8 cellular contexts compared by ENCODE assay signal in the genomic region with DNA sequence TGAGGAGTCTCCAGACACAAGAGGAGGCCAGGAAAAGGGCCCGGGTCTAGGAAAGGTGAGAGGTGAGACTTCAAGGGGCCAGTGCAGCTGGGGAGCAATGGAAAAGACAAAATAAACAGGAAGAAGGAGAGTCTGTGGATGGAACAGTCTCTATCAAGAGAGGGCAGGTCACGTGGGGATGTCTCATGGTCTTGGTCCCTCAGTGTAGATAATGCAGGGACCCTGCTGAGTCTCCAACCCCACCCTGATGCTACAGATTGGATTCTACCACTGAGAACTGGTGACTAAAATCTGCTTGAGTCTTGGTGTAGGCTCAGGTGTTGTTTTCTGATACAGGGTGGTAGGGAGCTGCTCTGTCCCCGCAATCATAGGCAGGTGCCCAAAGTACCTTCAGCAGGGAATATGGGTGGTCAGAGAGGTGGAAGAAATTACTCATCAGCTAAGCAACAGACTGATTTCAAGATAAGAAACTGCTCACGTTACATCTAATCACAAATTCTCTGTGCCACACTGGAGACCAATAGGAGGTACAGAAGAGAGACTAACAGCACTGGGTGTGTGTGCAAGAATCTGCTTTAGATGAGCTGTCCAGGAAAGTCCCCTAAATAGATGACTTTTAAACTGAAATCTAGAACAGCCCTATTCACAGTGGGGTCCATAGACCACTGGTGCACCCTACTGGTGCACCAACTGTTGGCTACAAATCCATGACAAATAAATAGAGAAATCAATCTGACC.
DNase-seq lines count a peak whose midpoint lies in the region; ATAC-seq and TF ChIP-seq lines count a peak whose summit lies in the region.

No MANE protein-coding gene starts in this region.

- H3K27ac Mint-ChIP-seq in activated CD8-positive, alpha-beta memory T cell treated with anti-CD3 and anti-CD28 coated beads, Interleukin-2, amount 10 ng/mL, durations not matched to agents 7 days and 5 days, result no peak overlapping the region
- peak overlapping the region; percentile 74 for H3K27ac Mint-ChIP-seq in activated naive CD8-positive, alpha-beta T cell treated with anti-CD3 and anti-CD28 coated beads, Interleukin-2, amount 10 ng/mL, durations not matched to agents 7 days and 5 days
- no peak overlapping the region for H3K27ac Mint-ChIP-seq in glutamatergic neuron (ENCODE audit: unreplicated experiment)

- TF ChIP-seq CTCF in retinal pigment epithelial cell (conservative IDR thresholded peaks at IDR 0.05; ENCODE audit: low read depth, low read length) (peak; percentile 18), glutamatergic neuron (IDR thresholded peaks at IDR 0.05; ENCODE audit: partially characterized antibody, unreplicated experiment) (no peak)

- no peak overlapping the region for H3K4me3 Mint-ChIP-seq in activated CD8-positive, alpha-beta memory T cell treated with anti-CD3 and anti-CD28 coated beads, Interleukin-2, amount 10 ng/mL, durations not matched to agents 7 days and 5 days
- H3K4me3 Mint-ChIP-seq in activated naive CD8-positive, alpha-beta T cell treated with anti-CD3 and anti-CD28 coated beads, Interleukin-2, amount 10 ng/mL, durations not matched to agents 7 days and 5 days, result no peak overlapping the region
- no peak overlapping the region for H3K4me3 Mint-ChIP-seq in glutamatergic neuron (ENCODE audit: unreplicated experiment)

- CTCF ChIA-PET in activated CD8-positive, alpha-beta memory T cell treated with anti-CD3 and anti-CD28 coated beads, Interleukin-2, amount 10 ng/mL, durations not matched to agents 7 days and 5 days (lab: Charles Lee), result interaction anchor here (1.5 kb wide), 1 partner anchor 111 kb away, joined by 6 read pairs; no protein-coding TSS in a partner anchor

- H3K36me3 Mint-ChIP-seq in activated CD8-positive, alpha-beta memory T cell treated with anti-CD3 and anti-CD28 coated beads, Interleukin-2, amount 10 ng/mL, durations not matched to agents 7 days and 5 days, result no peaks in the 10 kb centered on the region
- H3K36me3 Mint-ChIP-seq in activated naive CD8-positive, alpha-beta T cell treated with anti-CD3 and anti-CD28 coated beads, Interleukin-2, amount 10 ng/mL, durations not matched to agents 7 days and 5 days, result peaks cover 2% of the 10 kb centered on the region
- H3K36me3 Mint-ChIP-seq in glutamatergic neuron (ENCODE audit: unreplicated experiment), result peaks cover 5% of the 10 kb centered on the region

- POLR2A ChIA-PET in activated naive CD8-positive, alpha-beta T cell treated with anti-CD3 and anti-CD28 coated beads, Interleukin-2, amount 10 ng/mL, durations not matched to agents 7 days and 5 days (lab: Charles Lee), result no interaction called here

- DNase-seq in activated CD8-positive, alpha-beta memory T cell treated with anti-CD3 and anti-CD28 coated beads, Interleukin-2, amount 10 ng/mL, durations not matched to agents 7 days and 5 days, result no peak
- DNase-seq in activated CD8-positive, alpha-beta memory T cell treated with anti-CD3 and anti-CD28 coated beads for 24 hours, result no peak
- DNase-seq in activated naive CD8-positive, alpha-beta T cell treated with anti-CD3 and anti-CD28 coated beads, Interleukin-2, amount 10 ng/mL, durations not matched to agents 7 days and 5 days, result no peak
- no peak for DNase-seq in retinal pigment epithelial cell (ENCODE audit: low read depth)
- DNase-seq in glutamatergic neuron, result no peak
- no peak for DNase-seq in activated CD4-positive, alpha-beta T cell treated with anti-CD3 and anti-CD28 coated beads for 4 hours

- ATAC-seq in activated CD8-positive, alpha-beta memory T cell treated with anti-CD3 and anti-CD28 coated beads, Interleukin-2, amount 10 ng/mL, durations not matched to agents 7 days and 5 days, result peak; percentile 69
- ATAC-seq in HG03135 (IDR thresholded peaks at IDR 0.05; ENCODE audit: unreplicated experiment), result peak; percentile 61
- ATAC-seq in activated naive CD8-positive, alpha-beta T cell treated with anti-CD3 and anti-CD28 coated beads, Interleukin-2, amount 10 ng/mL, durations not matched to agents 7 days and 5 days (ENCODE audit: low read depth), result peak; percentile 57
- no peak for ATAC-seq in GM21717 (IDR thresholded peaks at IDR 0.05; ENCODE audit: unreplicated experiment)

- peaks cover 7% of the 10 kb centered on the region for H3K27me3 Mint-ChIP-seq in activated CD8-positive, alpha-beta memory T cell treated with anti-CD3 and anti-CD28 coated beads, Interleukin-2, amount 10 ng/mL, durations not matched to agents 7 days and 5 days
- H3K27me3 Mint-ChIP-seq in activated naive CD8-positive, alpha-beta T cell treated with anti-CD3 and anti-CD28 coated beads, Interleukin-2, amount 10 ng/mL, durations not matched to agents 7 days and 5 days, result peaks cover 12% of the 10 kb centered on the region
- H3K27me3 Mint-ChIP-seq in glutamatergic neuron (ENCODE audit: unreplicated experiment), result peaks cover 2% of the 10 kb centered on the region

- H3K9me3 Mint-ChIP-seq in activated CD8-positive, alpha-beta memory T cell treated with anti-CD3 and anti-CD28 coated beads, Interleukin-2, amount 10 ng/mL, durations not matched to agents 7 days and 5 days (ENCODE audit: low read depth), result no peaks in the 10 kb centered on the region
- no peaks in the 10 kb centered on the region for H3K9me3 Mint-ChIP-seq in activated naive CD8-positive, alpha-beta T cell treated with anti-CD3 and anti-CD28 coated beads, Interleukin-2, amount 10 ng/mL, durations not matched to agents 7 days and 5 days
- H3K9me3 Mint-ChIP-seq in glutamatergic neuron (ENCODE audit: unreplicated experiment), result peaks cover 1% of the 10 kb centered on the region

- peaks cover 25% of the 10 kb centered on the region for H3K4me1 Mint-ChIP-seq in activated CD8-positive, alpha-beta memory T cell treated with anti-CD3 and anti-CD28 coated beads, Interleukin-2, amount 10 ng/mL, durations not matched to agents 7 days and 5 days
- peaks cover 27% of the 10 kb centered on the region for H3K4me1 Mint-ChIP-seq in activated naive CD8-positive, alpha-beta T cell treated with anti-CD3 and anti-CD28 coated beads, Interleukin-2, amount 10 ng/mL, durations not matched to agents 7 days and 5 days
- H3K4me1 Mint-ChIP-seq in glutamatergic neuron (ENCODE audit: low read depth, unreplicated experiment), result peaks cover 3% of the 10 kb centered on the region

- no peak overlapping the region for H3K4me3 ChIP-seq in retinal pigment epithelial cell (ENCODE audit: low read length)
